Comparison of ENCODE assay signal across 1 cellular context in genomic region chr5:67257500-67257899, GRCh38.
TF ChIP-seq lines count a peak whose summit lies in the region.

No MANE protein-coding gene starts in this region.

TF ChIP-seq in HepG2, 621 proteins besides CTCF, POLR2A, EP300 and RAD21:
- TF ChIP-seq TFDP2 (CRISPR knock-in tag; IDR thresholded peaks at IDR 0.05) (no peak), TCF7 (IDR thresholded peaks at IDR 0.05; ENCODE audit: low read depth) (no peak), ZBTB7A (CRISPR knock-in tag; IDR thresholded peaks at IDR 0.05) (no peak), SPEN (CRISPR knock-in tag; IDR thresholded peaks at IDR 0.05; ENCODE audit: low read depth) (no peak), MED8 (CRISPR knock-in tag; IDR thresholded peaks at IDR 0.05; ENCODE audit: insufficient replicate concordance) (no peak), ZBTB40 (IDR thresholded peaks at IDR 0.05) (no peak), ZBTB40 (CRISPR knock-in tag; IDR thresholded peaks at IDR 0.05) (no peak), KDM5B (CRISPR knock-in tag; IDR thresholded peaks at IDR 0.05; ENCODE audit: borderline replicate concordance) (no peak), FUBP1 (CRISPR knock-in tag; IDR thresholded peaks at IDR 0.05; ENCODE audit: borderline replicate concordance) (no peak), RFX1 (IDR thresholded peaks at IDR 0.05) (no peak), CCAR2 (optimal IDR thresholded peaks at IDR 0.05; ENCODE audit: low read depth, low read length) (no peak)
